In genomic region chr3:46001178-46001577, GRCh38 we compare ENCODE assay signal across 19 cellular contexts. TPM values are rescaled to one million over a fixed set of nuclear protein-coding genes. Genes with fewer than 3 reads are reported as not detected.
DNase-seq lines count a peak whose midpoint lies in the region; ATAC-seq and TF ChIP-seq lines count a peak whose summit lies in the region.
"Had no signal": no experiment of that assay in that cellular context is flagged by ENCODE, and none has a peak within 500 bp of the region (broad histone marks: within the 10 kb centered on the region; RNA-seq: fewer than 3 reads in every experiment).

No MANE protein-coding gene starts in this region.

- no peak for TF ChIP-seq CTCF in dorsolateral prefrontal cortex (IDR thresholded peaks at IDR 0.05 in 54 of 56, conservative IDR thresholded peaks at IDR 0.05 in 2 of 56; ENCODE audit: low read depth in 1 of 56, partially characterized antibody in 56 of 56)

- no peak for ATAC-seq in stimulated activated naive CD8-positive, alpha-beta T cell treated with anti-CD3 and anti-CD28 coated beads, Interleukin-15, Interleukin-2, amounts not matched to agents 100 U/mL and 50 U/mL, for 24 hours

- no peaks in the 10 kb centered on the region for H3K27me3 ChIP-seq in dorsolateral prefrontal cortex
- H3K27me3 ChIP-seq: BLaER1 had no signal

- H3K27ac ChIP-seq in dorsolateral prefrontal cortex (peak overlapping the region in 51 of 59 donors; percentile 1 to 87 (median 67)), substantia nigra (ENCODE audit: low read depth, low read length, poor library complexity, severe bottlenecking) (peak overlapping the region; percentile 61)
- H3K27ac ChIP-seq: 22Rv1, BLaER1 had no signal

- intact Hi-C loops in dorsolateral prefrontal cortex (cut with DNase I): no loop called here

- H3K4me3 ChIP-seq in dorsolateral prefrontal cortex: no peak overlapping the region
- H3K4me3 ChIP-seq: BLaER1, HAP-1 had no signal

- DNase-seq in C1 segment of cervical spinal cord (lab: John Stamatoyannopoulos, UW) (peak in 9 of 14 donors; percentile 10 to 64 (median 30)), dorsolateral prefrontal cortex (peak in 1 of 10 donors; percentile 31), medulla oblongata (ENCODE audit: extremely low spot score) (peak; percentile 78), substantia nigra (lab: John Stamatoyannopoulos, UW) (peak in 7 of 49 donors; percentile 7 to 23 (median 16)), HUDEP-2 (lab: John Stamatoyannopoulos, UW; ENCODE audit: unreplicated experiment in 76 of 76) (no peak), DMS79 (lab: John Stamatoyannopoulos, UW) (no peak)
- DNase-seq in stimulated activated naive CD8-positive, alpha-beta T cell treated with anti-CD3 and anti-CD28 coated beads, Interleukin-15, Interleukin-2, amounts not matched to agents 100 U/mL and 50 U/mL, for 24 hours: no peak
- no peak for DNase-seq in stimulated activated CD4-positive, alpha-beta T cell treated with anti-CD3 and anti-CD28 coated beads, Interleukin-15, amount 100 ng/mL, for 24 hours
- DNase-seq: CD4-positive, alpha-beta T cell; CD8-positive, alpha-beta memory T cell; DMS 273 treated with DMSO at 0.1 percent for 48 hours; DMS79 treated with DMSO at 0.1 percent for 48 hours; GOT3; HFFc6 had no signal

RNA-seq across cellular contexts. Expression of gene FYCO1, which starts 5.6 kb away (rescaled TPM):
- total RNA-seq in dorsolateral prefrontal cortex: 10 to 100 TPM in 110 of 120 experiments, 1 to 10 TPM in 10; 7.9 to 24.8 (median 13.3) TPM

RNA-seq across cellular contexts. Expression of gene XCR1, which starts 26.1 kb away (rescaled TPM):
- total RNA-seq in dorsolateral prefrontal cortex: under 1 TPM in 2 of 120 experiments, not detected in 118; 0.08 to 0.15 TPM
- total RNA-seq: B cell; CD8-positive, alpha-beta memory T cell; Daoy; HFFc6 had no signal

RNA-seq across cellular contexts. Expression of gene CXCR6, which starts 57.9 kb away (rescaled TPM):
- 1 to 10 TPM in 1 of 120 experiments, under 1 TPM in 15, not detected in 104; 0.21 to 1.0 (median 0.45) TPM for total RNA-seq in dorsolateral prefrontal cortex
- total RNA-seq: B cell, Daoy, HFFc6 had no signal

Comparison
In these comparisons a context has a peak if more than half of its experiments do, and no peak if none do; other contexts are left out.
1. DNase-seq: peak in C1 segment of cervical spinal cord (9 of 14) and medulla oblongata (single experiment); none in stimulated activated naive CD8-positive, alpha-beta T cell treated with anti-CD3 and anti-CD28 coated beads, Interleukin-15, Interleukin-2, amounts not matched to agents 100 U/mL and 50 U/mL, for 24 hours (single experiment), HUDEP-2 (0 of 76), DMS79 (single experiment) and stimulated activated CD4-positive, alpha-beta T cell treated with anti-CD3 and anti-CD28 coated beads, Interleukin-15, amount 100 ng/mL, for 24 hours (single experiment).